In the genomic region with DNA sequence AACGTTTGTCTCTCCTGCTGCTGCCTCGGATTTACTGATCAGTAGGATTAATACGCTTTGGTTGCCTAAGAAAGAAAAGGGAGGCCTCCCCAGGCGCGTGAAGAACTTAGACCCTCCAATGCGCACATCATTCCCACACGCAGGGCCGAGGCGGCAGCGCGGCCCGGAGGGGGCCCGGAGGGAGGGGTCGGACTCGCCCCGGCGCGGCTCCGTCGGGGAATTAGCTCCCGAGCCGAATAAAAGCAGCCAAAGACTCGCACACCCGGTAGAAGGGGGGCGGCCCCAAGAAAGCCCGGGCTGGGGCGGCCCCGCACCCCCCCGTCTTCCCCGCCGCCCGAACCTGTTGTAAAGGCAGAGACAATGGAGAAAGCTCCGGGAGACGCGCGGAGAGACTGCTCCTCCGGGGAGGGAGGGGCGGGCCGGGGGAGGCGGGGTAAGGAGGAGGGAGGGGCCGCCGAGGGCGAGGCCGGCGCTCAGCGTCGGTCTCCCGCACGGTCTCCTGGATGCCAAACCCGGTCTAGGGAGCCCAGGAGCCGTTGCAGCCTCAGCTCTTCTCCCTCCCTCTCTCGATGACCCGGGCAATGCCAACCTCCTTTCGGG, we compare ENCODE assay signal across 1 cellular context.
TF ChIP-seq lines count a peak whose summit lies in the region.

A gene (minus strand): TSS at position 362 of the 600 bp plus-strand sequence. CDS start 446 bp downstream, outside the sequence.

TF ChIP-seq in H1, 55 proteins besides CTCF, POLR2A, EP300 and RAD21:
- no peak for TF ChIP-seq GABPA (IDR thresholded peaks at IDR 0.05; ENCODE audit: borderline replicate concordance, insufficient read depth, low read length)
- no peak for TF ChIP-seq TAF7 (optimal IDR thresholded peaks at IDR 0.05; ENCODE audit: borderline replicate concordance, low read depth, low read length)
- TF ChIP-seq TBP (IDR thresholded peaks at IDR 0.05; ENCODE audit: low read depth, low read length): 0 out of 2 replicates have a peak, but pooled peaks have one; percentile 23
- TF ChIP-seq CHD1 (IDR thresholded peaks at IDR 0.05; ENCODE audit: low read depth, low read length): no peak
- no peak for TF ChIP-seq BACH1 (IDR thresholded peaks at IDR 0.05; ENCODE audit: low read length)
- TF ChIP-seq SP4 (IDR thresholded peaks at IDR 0.05; ENCODE audit: low read length): no peak
- TF ChIP-seq SRF (IDR thresholded peaks at IDR 0.05; ENCODE audit: low read depth, low read length): no peak
- no peak for TF ChIP-seq EGR1 (IDR thresholded peaks at IDR 0.05; ENCODE audit: borderline replicate concordance, low read depth, low read length)
- TF ChIP-seq CREB1 (IDR thresholded peaks at IDR 0.05): no peak
- TF ChIP-seq ASH2L (IDR thresholded peaks at IDR 0.05; ENCODE audit: low read length): no peak
- TF ChIP-seq CEBPB (IDR thresholded peaks at IDR 0.05; ENCODE audit: low read depth, low read length): no peak
- TF ChIP-seq MAFK (IDR thresholded peaks at IDR 0.05; ENCODE audit: low read depth, low read length): no peak
- TF ChIP-seq SIX5 (IDR thresholded peaks at IDR 0.05; ENCODE audit: low read depth, low read length): no peak
- no peak for TF ChIP-seq JUND (IDR thresholded peaks at IDR 0.05; ENCODE audit: low read length)
- no peak for TF ChIP-seq KDM4A (IDR thresholded peaks at IDR 0.05; ENCODE audit: low read depth, low read length, severe bottlenecking)
- TF ChIP-seq, protein P1, sequence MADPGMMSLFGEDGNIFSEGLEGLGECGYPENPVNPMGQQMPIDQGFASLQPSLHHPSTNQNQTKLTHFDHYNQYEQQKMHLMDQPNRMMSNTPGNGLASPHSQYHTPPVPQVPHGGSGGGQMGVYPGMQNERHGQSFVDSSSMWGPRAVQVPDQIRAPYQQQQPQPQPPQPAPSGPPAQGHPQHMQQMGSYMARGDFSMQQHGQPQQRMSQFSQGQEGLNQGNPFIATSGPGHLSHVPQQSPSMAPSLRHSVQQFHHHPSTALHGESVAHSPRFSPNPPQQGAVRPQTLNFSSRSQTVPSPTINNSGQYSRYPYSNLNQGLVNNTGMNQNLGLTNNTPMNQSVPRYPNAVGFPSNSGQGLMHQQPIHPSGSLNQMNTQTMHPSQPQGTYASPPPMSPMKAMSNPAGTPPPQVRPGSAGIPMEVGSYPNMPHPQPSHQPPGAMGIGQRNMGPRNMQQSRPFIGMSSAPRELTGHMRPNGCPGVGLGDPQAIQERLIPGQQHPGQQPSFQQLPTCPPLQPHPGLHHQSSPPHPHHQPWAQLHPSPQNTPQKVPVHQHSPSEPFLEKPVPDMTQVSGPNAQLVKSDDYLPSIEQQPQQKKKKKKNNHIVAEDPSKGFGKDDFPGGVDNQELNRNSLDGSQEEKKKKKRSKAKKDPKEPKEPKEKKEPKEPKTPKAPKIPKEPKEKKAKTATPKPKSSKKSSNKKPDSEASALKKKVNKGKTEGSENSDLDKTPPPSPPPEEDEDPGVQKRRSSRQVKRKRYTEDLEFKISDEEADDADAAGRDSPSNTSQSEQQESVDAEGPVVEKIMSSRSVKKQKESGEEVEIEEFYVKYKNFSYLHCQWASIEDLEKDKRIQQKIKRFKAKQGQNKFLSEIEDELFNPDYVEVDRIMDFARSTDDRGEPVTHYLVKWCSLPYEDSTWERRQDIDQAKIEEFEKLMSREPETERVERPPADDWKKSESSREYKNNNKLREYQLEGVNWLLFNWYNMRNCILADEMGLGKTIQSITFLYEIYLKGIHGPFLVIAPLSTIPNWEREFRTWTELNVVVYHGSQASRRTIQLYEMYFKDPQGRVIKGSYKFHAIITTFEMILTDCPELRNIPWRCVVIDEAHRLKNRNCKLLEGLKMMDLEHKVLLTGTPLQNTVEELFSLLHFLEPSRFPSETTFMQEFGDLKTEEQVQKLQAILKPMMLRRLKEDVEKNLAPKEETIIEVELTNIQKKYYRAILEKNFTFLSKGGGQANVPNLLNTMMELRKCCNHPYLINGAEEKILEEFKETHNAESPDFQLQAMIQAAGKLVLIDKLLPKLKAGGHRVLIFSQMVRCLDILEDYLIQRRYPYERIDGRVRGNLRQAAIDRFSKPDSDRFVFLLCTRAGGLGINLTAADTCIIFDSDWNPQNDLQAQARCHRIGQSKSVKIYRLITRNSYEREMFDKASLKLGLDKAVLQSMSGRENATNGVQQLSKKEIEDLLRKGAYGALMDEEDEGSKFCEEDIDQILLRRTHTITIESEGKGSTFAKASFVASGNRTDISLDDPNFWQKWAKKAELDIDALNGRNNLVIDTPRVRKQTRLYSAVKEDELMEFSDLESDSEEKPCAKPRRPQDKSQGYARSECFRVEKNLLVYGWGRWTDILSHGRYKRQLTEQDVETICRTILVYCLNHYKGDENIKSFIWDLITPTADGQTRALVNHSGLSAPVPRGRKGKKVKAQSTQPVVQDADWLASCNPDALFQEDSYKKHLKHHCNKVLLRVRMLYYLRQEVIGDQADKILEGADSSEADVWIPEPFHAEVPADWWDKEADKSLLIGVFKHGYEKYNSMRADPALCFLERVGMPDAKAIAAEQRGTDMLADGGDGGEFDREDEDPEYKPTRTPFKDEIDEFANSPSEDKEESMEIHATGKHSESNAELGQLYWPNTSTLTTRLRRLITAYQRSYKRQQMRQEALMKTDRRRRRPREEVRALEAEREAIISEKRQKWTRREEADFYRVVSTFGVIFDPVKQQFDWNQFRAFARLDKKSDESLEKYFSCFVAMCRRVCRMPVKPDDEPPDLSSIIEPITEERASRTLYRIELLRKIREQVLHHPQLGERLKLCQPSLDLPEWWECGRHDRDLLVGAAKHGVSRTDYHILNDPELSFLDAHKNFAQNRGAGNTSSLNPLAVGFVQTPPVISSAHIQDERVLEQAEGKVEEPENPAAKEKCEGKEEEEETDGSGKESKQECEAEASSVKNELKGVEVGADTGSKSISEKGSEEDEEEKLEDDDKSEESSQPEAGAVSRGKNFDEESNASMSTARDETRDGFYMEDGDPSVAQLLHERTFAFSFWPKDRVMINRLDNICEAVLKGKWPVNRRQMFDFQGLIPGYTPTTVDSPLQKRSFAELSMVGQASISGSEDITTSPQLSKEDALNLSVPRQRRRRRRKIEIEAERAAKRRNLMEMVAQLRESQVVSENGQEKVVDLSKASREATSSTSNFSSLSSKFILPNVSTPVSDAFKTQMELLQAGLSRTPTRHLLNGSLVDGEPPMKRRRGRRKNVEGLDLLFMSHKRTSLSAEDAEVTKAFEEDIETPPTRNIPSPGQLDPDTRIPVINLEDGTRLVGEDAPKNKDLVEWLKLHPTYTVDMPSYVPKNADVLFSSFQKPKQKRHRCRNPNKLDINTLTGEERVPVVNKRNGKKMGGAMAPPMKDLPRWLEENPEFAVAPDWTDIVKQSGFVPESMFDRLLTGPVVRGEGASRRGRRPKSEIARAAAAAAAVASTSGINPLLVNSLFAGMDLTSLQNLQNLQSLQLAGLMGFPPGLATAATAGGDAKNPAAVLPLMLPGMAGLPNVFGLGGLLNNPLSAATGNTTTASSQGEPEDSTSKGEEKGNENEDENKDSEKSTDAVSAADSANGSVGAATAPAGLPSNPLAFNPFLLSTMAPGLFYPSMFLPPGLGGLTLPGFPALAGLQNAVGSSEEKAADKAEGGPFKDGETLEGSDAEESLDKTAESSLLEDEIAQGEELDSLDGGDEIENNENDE (IDR thresholded peaks at IDR 0.05; ENCODE audit: insufficient replicate concordance, low read length): no peak
- peak; percentile 63 for TF ChIP-seq PHF8 (conservative IDR thresholded peaks at IDR 0.05; ENCODE audit: low read depth, low read length)
- TF ChIP-seq SUZ12 (IDR thresholded peaks at IDR 0.05; ENCODE audit: low read length): peak; percentile 5; the same call in 1 of the 2 replicates
- no peak for TF ChIP-seq RFX5 (IDR thresholded peaks at IDR 0.05; ENCODE audit: borderline replicate concordance, low read depth, low read length)
- TF ChIP-seq, protein P2, sequence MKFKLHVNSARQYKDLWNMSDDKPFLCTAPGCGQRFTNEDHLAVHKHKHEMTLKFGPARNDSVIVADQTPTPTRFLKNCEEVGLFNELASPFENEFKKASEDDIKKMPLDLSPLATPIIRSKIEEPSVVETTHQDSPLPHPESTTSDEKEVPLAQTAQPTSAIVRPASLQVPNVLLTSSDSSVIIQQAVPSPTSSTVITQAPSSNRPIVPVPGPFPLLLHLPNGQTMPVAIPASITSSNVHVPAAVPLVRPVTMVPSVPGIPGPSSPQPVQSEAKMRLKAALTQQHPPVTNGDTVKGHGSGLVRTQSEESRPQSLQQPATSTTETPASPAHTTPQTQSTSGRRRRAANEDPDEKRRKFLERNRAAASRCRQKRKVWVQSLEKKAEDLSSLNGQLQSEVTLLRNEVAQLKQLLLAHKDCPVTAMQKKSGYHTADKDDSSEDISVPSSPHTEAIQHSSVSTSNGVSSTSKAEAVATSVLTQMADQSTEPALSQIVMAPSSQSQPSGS (IDR thresholded peaks at IDR 0.05; ENCODE audit: low read length): no peak
